In genomic region chr5:173472784-173473278, GRCh38 we compare ENCODE assay signal across 10 cellular contexts.
DNase-seq lines count a peak whose midpoint lies in the region; ATAC-seq and TF ChIP-seq lines count a peak whose summit lies in the region.
"Had no signal": no experiment of that assay in that cellular context is flagged by ENCODE, and none has a peak within 500 bp of the region (broad histone marks: within the 10 kb centered on the region; RNA-seq: fewer than 3 reads in every experiment).

No MANE protein-coding gene starts in this region.

- no peaks in the 10 kb centered on the region for H3K36me3 ChIP-seq in adrenal gland (replicated peaks in 1 of 2)
- no peaks in the 10 kb centered on the region for H3K36me3 ChIP-seq in psoas muscle (ENCODE audit: insufficient read depth in 1 of 2, low read depth in 1 of 2)

- TF ChIP-seq POLR2A in adrenal gland (IDR thresholded peaks at IDR 0.05): no peak

- H3K27me3 ChIP-seq in adrenal gland (no peaks in the 10 kb centered on the region), psoas muscle (ENCODE audit: insufficient read depth in 3 of 3, low read length in 2 of 3) (no peaks in the 10 kb centered on the region)

- H3K9me3 ChIP-seq in adrenal gland (replicated peaks in 1 of 3): no peaks in the 10 kb centered on the region
- no peaks in the 10 kb centered on the region for H3K9me3 ChIP-seq in psoas muscle

- H3K27ac Mint-ChIP-seq in type B pancreatic cell: no peak overlapping the region

- peaks cover 14% of the 10 kb centered on the region for H3K4me1 Mint-ChIP-seq in type B pancreatic cell (ENCODE audit: unreplicated experiment)

- H3K27ac ChIP-seq in adrenal gland (peak overlapping the region in 3 of 5 donors; percentile 48 to 82 (median 63)), psoas muscle (peak overlapping the region; percentile 82)

- DNase-seq in AG10803 (ENCODE audit: low read depth): peak; percentile 91
- DNase-seq in adrenal gland: peak in 5 of 7 donors; percentile 14 to 55 (median 35)
- peak in 25 of 42 donors; percentile 5 to 71 (median 32) for DNase-seq in head of caudate nucleus
- peak; percentile 37 to 64 for DNase-seq in psoas muscle
- DNase-seq in type B pancreatic cell (ENCODE audit: extremely low spot score, unreplicated experiment): no peak
- DNase-seq in stimulated activated naive CD4-positive, alpha-beta T cell (lab: John Stamatoyannopoulos, UW): no peak
- DNase-seq in NCI-H446 treated with DMSO at 0.1 percent for 48 hours (lab: John Stamatoyannopoulos, UW): no peak
- no peak for DNase-seq in activated effector memory CD4-positive, alpha-beta T cell treated with Interleukin-2 at 50 U/mL for 16 hours
- DNase-seq: activated T-cell treated with anti-CD3 and anti-CD28 coated beads, Interleukin-2, amount 50 U/mL, for 48 hours had no signal

- intact Hi-C loops in adrenal gland (cut with DNase I): no loop called here
- intact Hi-C loops in head of caudate nucleus (cut with DNase I): loop anchor here (2.0 kb wide), 1 partner anchor 84 kb away; no protein-coding TSS in a partner anchor
- intact Hi-C loops in psoas muscle (cut with DNase I): no loop called here

- peak in 3 of 4 donors; percentile 13 to 41 (median 37) for ATAC-seq in psoas muscle
- ATAC-seq: left lobe of liver had no signal

- peak overlapping the region; percentile 5 for H3K4me3 ChIP-seq in AG10803 (ENCODE audit: low read length)
- H3K4me3 ChIP-seq in adrenal gland: no peak overlapping the region
- H3K4me3 ChIP-seq in psoas muscle: no peak overlapping the region

- 66 to 78% (median 75%) methylated on average over 3 of the region's 3 CpGs for WGBS in adrenal gland, 4 donors
- 63 to 77% (median 64%) methylated on average over 3 of the region's 3 CpGs for WGBS in psoas muscle, 3 donors

- peaks cover 11% of the 10 kb centered on the region for H3K27me3 Mint-ChIP-seq in type B pancreatic cell

- TF ChIP-seq CTCF in AG10803 (conservative IDR thresholded peaks at IDR 0.05; ENCODE audit: low read length) (no peak), adrenal gland (IDR thresholded peaks at IDR 0.05) (no peak), psoas muscle (IDR thresholded peaks at IDR 0.05) (no peak), type B pancreatic cell (conservative IDR thresholded peaks at IDR 0.05) (no peak)

- no peaks in the 10 kb centered on the region for H3K9me3 Mint-ChIP-seq in type B pancreatic cell

- no peak overlapping the region for H3K4me3 Mint-ChIP-seq in type B pancreatic cell

- H3K36me3 Mint-ChIP-seq in type B pancreatic cell: no peaks in the 10 kb centered on the region

- H3K4me1 ChIP-seq in adrenal gland (replicated peaks in 1 of 2): peaks cover 7 to 9% of the 10 kb centered on the region in 2 donors
- peaks cover 30% of the 10 kb centered on the region for H3K4me1 ChIP-seq in psoas muscle

Comparison
In these comparisons a context has a peak if more than half of its experiments do, and no peak if none do; other contexts are left out.
1. DNase-seq: peak in AG10803 (single experiment), adrenal gland (5 of 7), head of caudate nucleus (25 of 42) and psoas muscle (2 of 2); none in type B pancreatic cell (single experiment), stimulated activated naive CD4-positive, alpha-beta T cell (0 of 6), NCI-H446 treated with DMSO at 0.1 percent for 48 hours (single experiment) and activated effector memory CD4-positive, alpha-beta T cell treated with Interleukin-2 at 50 U/mL for 16 hours (single experiment).